1 cellular context compared by ENCODE assay signal in genomic region chr1:202923533-202923932, GRCh38.
TF ChIP-seq lines count a peak whose summit lies in the region.

No MANE protein-coding gene starts in this region.

TF ChIP-seq in HepG2, 621 proteins besides CTCF, POLR2A, EP300 and RAD21:
- TF ChIP-seq ZBTB4 (CRISPR knock-in tag; IDR thresholded peaks at IDR 0.05; ENCODE audit: borderline replicate concordance) (no peak), MBNL3 (CRISPR knock-in tag; conservative IDR thresholded peaks at IDR 0.05) (no peak), ZNF407 (CRISPR knock-in tag; IDR thresholded peaks at IDR 0.05; ENCODE audit: not compliant biosample characterization) (no peak), RBM39 (IDR thresholded peaks at IDR 0.05; ENCODE audit: low read depth, low read length, poor library complexity, severe bottlenecking) (no peak)
- TF ChIP-seq, protein P1, sequence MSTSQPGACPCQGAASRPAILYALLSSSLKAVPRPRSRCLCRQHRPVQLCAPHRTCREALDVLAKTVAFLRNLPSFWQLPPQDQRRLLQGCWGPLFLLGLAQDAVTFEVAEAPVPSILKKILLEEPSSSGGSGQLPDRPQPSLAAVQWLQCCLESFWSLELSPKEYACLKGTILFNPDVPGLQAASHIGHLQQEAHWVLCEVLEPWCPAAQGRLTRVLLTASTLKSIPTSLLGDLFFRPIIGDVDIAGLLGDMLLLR (CRISPR knock-in tag; IDR thresholded peaks at IDR 0.05) = no peak
